ENCODE assay signal across 1 cellular context in the genomic region with DNA sequence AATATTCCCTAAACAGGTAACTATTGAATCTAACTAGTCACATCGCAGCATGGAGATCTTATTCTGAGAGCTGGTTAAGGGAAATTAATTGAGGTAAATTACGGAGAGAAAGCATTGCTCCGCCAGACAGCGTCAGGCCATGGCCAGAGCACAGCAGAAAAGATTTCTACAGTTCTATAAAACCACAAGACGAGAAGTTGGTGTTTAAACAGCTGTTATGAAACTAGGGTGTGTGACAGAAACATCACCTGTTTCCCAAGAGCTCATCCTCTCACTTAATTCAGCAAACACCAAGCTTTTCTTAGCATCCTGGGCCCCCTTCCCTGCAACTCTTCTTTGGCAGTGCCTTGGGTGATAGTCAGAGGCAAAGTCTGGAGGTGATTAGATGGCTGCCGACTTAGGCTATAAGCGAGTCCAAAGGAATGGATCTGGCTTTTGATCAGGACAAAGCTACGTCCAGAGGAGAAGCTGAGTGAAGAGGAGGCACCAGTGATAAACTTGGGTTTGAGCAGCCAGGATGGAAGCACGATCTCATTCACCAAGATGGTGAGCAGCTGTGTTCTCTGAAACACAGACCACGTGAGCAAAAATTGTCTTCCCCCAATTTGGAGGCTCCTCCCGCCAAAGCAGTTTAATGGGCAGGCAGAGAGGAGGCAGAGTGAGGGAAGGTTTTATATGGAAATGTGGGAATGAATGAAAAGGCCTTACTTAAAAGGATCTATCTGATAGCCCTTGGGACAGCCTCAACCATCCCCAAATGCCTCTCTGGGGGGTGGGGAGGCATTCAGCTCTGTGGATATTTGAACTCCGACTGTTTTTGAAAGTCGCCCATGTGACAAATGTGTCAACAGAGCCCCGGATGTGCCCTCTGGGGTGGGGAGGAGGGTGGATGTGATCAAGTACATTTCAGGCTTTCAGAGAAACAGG.
TF ChIP-seq lines count a peak whose summit lies in the region.

No MANE protein-coding gene starts in this region.

TF ChIP-seq in GM12878, 131 proteins besides CTCF, POLR2A, EP300 and RAD21 (continues in another document):
- peak; percentile 55; the same call in 1 of the 2 replicates for TF ChIP-seq ATF7 (IDR thresholded peaks at IDR 0.05; ENCODE audit: low read depth)
- TF ChIP-seq, protein P1, sequence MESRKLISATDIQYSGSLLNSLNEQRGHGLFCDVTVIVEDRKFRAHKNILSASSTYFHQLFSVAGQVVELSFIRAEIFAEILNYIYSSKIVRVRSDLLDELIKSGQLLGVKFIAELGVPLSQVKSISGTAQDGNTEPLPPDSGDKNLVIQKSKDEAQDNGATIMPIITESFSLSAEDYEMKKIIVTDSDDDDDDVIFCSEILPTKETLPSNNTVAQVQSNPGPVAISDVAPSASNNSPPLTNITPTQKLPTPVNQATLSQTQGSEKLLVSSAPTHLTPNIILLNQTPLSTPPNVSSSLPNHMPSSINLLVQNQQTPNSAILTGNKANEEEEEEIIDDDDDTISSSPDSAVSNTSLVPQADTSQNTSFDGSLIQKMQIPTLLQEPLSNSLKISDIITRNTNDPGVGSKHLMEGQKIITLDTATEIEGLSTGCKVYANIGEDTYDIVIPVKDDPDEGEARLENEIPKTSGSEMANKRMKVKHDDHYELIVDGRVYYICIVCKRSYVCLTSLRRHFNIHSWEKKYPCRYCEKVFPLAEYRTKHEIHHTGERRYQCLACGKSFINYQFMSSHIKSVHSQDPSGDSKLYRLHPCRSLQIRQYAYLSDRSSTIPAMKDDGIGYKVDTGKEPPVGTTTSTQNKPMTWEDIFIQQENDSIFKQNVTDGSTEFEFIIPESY (IDR thresholded peaks at IDR 0.05), result no peak
- TF ChIP-seq EGR1 (IDR thresholded peaks at IDR 0.05; ENCODE audit: borderline replicate concordance in 1 of 2, low read depth in 2 of 2, low read length in 2 of 2), result no peak
- no peak for TF ChIP-seq BCL3 (IDR thresholded peaks at IDR 0.05; ENCODE audit: borderline replicate concordance, insufficient read depth, low read depth, low read length, poor library complexity, severe bottlenecking)
- no peak for TF ChIP-seq CBX3 (IDR thresholded peaks at IDR 0.05; ENCODE audit: borderline replicate concordance, low read depth)
- TF ChIP-seq MYC (IDR thresholded peaks at IDR 0.05; ENCODE audit: insufficient read depth, insufficient read length, insufficient replicate concordance, low read length, severe bottlenecking), result no peak
- TF ChIP-seq POLR2AphosphoS2 (IDR thresholded peaks at IDR 0.05; ENCODE audit: low read depth, low read length), result peak; percentile 49; the same call in 1 of the 2 replicates
- TF ChIP-seq RBBP5 (conservative IDR thresholded peaks at IDR 0.05), result no peak
- TF ChIP-seq POLR2AphosphoS5 (IDR thresholded peaks at IDR 0.05; ENCODE audit: low read length), result no peak
- TF ChIP-seq PAX8 (IDR thresholded peaks at IDR 0.05), result no peak
- no peak for TF ChIP-seq HDAC2 (IDR thresholded peaks at IDR 0.05)
- no peak for TF ChIP-seq RFX5 (IDR thresholded peaks at IDR 0.05; ENCODE audit: low read depth, low read length)
- TF ChIP-seq CBX5 (IDR thresholded peaks at IDR 0.05; ENCODE audit: low read depth), result no peak
- TF ChIP-seq, protein P2, sequence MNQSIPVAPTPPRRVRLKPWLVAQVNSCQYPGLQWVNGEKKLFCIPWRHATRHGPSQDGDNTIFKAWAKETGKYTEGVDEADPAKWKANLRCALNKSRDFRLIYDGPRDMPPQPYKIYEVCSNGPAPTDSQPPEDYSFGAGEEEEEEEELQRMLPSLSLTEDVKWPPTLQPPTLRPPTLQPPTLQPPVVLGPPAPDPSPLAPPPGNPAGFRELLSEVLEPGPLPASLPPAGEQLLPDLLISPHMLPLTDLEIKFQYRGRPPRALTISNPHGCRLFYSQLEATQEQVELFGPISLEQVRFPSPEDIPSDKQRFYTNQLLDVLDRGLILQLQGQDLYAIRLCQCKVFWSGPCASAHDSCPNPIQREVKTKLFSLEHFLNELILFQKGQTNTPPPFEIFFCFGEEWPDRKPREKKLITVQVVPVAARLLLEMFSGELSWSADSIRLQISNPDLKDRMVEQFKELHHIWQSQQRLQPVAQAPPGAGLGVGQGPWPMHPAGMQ (IDR thresholded peaks at IDR 0.05; ENCODE audit: borderline replicate concordance), result no peak
- no peak for TF ChIP-seq TCF7 (IDR thresholded peaks at IDR 0.05; ENCODE audit: borderline replicate concordance)
- TF ChIP-seq, protein P3, sequence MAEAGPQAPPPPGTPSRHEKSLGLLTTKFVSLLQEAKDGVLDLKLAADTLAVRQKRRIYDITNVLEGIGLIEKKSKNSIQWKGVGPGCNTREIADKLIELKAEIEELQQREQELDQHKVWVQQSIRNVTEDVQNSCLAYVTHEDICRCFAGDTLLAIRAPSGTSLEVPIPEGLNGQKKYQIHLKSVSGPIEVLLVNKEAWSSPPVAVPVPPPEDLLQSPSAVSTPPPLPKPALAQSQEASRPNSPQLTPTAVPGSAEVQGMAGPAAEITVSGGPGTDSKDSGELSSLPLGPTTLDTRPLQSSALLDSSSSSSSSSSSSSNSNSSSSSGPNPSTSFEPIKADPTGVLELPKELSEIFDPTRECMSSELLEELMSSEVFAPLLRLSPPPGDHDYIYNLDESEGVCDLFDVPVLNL (IDR thresholded peaks at IDR 0.05; ENCODE audit: low read depth, low read length), result 0 out of 2 replicates have a peak, but pooled peaks have one; percentile 32
- TF ChIP-seq, protein P4, sequence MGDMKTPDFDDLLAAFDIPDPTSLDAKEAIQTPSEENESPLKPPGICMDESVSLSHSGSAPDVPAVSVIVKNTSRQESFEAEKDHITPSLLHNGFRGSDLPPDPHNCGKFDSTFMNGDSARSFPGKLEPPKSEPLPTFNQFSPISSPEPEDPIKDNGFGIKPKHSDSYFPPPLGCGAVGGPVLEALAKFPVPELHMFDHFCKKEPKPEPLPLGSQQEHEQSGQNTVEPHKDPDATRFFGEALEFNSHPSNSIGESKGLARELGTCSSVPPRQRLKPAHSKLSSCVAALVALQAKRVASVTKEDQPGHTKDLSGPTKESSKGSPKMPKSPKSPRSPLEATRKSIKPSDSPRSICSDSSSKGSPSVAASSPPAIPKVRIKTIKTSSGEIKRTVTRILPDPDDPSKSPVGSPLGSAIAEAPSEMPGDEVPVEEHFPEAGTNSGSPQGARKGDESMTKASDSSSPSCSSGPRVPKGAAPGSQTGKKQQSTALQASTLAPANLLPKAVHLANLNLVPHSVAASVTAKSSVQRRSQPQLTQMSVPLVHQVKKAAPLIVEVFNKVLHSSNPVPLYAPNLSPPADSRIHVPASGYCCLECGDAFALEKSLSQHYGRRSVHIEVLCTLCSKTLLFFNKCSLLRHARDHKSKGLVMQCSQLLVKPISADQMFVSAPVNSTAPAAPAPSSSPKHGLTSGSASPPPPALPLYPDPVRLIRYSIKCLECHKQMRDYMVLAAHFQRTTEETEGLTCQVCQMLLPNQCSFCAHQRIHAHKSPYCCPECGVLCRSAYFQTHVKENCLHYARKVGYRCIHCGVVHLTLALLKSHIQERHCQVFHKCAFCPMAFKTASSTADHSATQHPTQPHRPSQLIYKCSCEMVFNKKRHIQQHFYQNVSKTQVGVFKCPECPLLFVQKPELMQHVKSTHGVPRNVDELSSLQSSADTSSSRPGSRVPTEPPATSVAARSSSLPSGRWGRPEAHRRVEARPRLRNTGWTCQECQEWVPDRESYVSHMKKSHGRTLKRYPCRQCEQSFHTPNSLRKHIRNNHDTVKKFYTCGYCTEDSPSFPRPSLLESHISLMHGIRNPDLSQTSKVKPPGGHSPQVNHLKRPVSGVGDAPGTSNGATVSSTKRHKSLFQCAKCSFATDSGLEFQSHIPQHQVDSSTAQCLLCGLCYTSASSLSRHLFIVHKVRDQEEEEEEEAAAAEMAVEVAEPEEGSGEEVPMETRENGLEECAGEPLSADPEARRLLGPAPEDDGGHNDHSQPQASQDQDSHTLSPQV (IDR thresholded peaks at IDR 0.05), result 0 out of 2 replicates have a peak, but pooled peaks have one; percentile 49
- TF ChIP-seq HDGF (IDR thresholded peaks at IDR 0.05), result no peak
- no peak for TF ChIP-seq SUZ12 (IDR thresholded peaks at IDR 0.05; ENCODE audit: unreplicated experiment)
- TF ChIP-seq, protein P5, sequence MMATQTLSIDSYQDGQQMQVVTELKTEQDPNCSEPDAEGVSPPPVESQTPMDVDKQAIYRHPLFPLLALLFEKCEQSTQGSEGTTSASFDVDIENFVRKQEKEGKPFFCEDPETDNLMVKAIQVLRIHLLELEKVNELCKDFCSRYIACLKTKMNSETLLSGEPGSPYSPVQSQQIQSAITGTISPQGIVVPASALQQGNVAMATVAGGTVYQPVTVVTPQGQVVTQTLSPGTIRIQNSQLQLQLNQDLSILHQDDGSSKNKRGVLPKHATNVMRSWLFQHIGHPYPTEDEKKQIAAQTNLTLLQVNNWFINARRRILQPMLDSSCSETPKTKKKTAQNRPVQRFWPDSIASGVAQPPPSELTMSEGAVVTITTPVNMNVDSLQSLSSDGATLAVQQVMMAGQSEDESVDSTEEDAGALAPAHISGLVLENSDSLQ (IDR thresholded peaks at IDR 0.05), result no peak
- no peak for TF ChIP-seq RB1 (IDR thresholded peaks at IDR 0.05; ENCODE audit: borderline replicate concordance)
- TF ChIP-seq CBFB (IDR thresholded peaks at IDR 0.05; ENCODE audit: low read depth), result peak; percentile 55
- TF ChIP-seq ESRRA (IDR thresholded peaks at IDR 0.05; ENCODE audit: low read length), result no peak
- no peak for TF ChIP-seq KLF5 (IDR thresholded peaks at IDR 0.05; ENCODE audit: partially characterized antibody)
- no peak for TF ChIP-seq NFYA (IDR thresholded peaks at IDR 0.05; ENCODE audit: borderline replicate concordance, low read depth, low read length)
- no peak for TF ChIP-seq NR2C2 (IDR thresholded peaks at IDR 0.05; ENCODE audit: borderline replicate concordance, control insufficient read depth, insufficient read length, low read depth)
- no peak for TF ChIP-seq CHD4 (IDR thresholded peaks at IDR 0.05)
- no peak for TF ChIP-seq ZZZ3 (IDR thresholded peaks at IDR 0.05; ENCODE audit: control insufficient read depth, insufficient read length, low read depth)
- peak; percentile 73 for TF ChIP-seq DPF2 (IDR thresholded peaks at IDR 0.05)
- TF ChIP-seq ZNF622 (IDR thresholded peaks at IDR 0.05), result no peak
- TF ChIP-seq FOS (IDR thresholded peaks at IDR 0.05; ENCODE audit: borderline replicate concordance, extremely low read depth, insufficient read length), result no peak
- TF ChIP-seq IRF4 (IDR thresholded peaks at IDR 0.05; ENCODE audit: low read depth, low read length), result 0 out of 2 replicates have a peak, but pooled peaks have one; percentile 12
- TF ChIP-seq ZNF274 (IDR thresholded peaks at IDR 0.05; ENCODE audit: insufficient read depth, insufficient read length), result no peak
- TF ChIP-seq, protein P6, sequence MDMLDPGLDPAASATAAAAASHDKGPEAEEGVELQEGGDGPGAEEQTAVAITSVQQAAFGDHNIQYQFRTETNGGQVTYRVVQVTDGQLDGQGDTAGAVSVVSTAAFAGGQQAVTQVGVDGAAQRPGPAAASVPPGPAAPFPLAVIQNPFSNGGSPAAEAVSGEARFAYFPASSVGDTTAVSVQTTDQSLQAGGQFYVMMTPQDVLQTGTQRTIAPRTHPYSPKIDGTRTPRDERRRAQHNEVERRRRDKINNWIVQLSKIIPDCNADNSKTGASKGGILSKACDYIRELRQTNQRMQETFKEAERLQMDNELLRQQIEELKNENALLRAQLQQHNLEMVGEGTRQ (IDR thresholded peaks at IDR 0.05; ENCODE audit: borderline replicate concordance, low read depth, low read length), result peak; percentile 24; the same call in 1 of the 2 replicates
- no peak for TF ChIP-seq CREB1 (IDR thresholded peaks at IDR 0.05; ENCODE audit: low read depth)
- no peak for TF ChIP-seq SP1 (IDR thresholded peaks at IDR 0.05; ENCODE audit: low read depth, low read length)
- peak; percentile 56; the same call in 1 of the 2 replicates for TF ChIP-seq CHD2 (IDR thresholded peaks at IDR 0.05; ENCODE audit: borderline replicate concordance, low read depth, low read length)
- peak; percentile 87 for TF ChIP-seq TCF12 (IDR thresholded peaks at IDR 0.05; ENCODE audit: low read depth, low read length)
- TF ChIP-seq IRF3 (IDR thresholded peaks at IDR 0.05), result no peak
- no peak for TF ChIP-seq ELK1 (IDR thresholded peaks at IDR 0.05; ENCODE audit: low read depth, low read length)
- no peak for TF ChIP-seq SIX5 (IDR thresholded peaks at IDR 0.05; ENCODE audit: low read depth, low read length, severe bottlenecking)
